7 cellular contexts compared by ENCODE assay signal in the genomic region with DNA sequence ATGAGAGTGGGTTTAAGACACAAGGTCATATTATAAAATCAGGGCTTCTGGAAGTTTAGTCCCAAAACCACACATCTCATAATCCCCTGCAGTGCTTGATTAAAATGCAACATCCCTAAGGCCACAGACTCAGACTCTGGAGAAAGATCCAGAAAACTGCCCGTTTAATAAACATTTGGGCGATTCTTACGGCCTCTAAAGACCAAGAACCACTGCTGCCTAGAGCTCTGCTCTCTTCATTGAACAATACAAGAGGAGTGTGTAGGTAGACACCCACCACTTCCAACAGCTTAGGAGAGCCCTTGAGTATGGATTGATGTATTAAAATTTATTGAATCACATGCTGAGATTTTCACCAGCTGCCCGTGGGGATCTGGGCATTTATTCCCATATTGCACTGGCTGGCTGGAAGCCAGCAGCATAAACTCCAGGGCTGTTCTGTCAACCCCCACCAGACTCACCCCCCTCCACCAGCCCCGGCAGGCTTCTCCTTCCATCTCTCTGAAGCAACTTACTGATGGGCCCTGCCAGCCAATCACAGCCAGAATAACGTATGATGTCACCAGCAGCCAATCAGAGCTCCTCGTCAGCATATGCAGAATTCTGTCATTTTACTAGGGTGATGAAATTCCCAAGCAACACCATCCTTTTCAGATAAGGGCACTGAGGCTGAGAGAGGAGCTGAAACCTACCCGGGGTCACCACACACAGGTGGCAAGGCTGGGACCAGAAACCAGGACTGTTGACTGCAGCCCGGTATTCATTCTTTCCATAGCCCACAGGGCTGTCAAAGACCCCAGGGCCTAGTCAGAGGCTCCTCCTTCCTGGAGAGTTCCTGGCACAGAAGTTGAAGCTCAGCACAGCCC. TPM values are rescaled to one million over a fixed set of nuclear protein-coding genes. Genes with fewer than 3 reads are reported as not detected.
A peak's percentile ranks its signal among the peaks of the same experiment; 100 is the strongest.
DNase-seq lines count a peak whose midpoint lies in the region; ATAC-seq and TF ChIP-seq lines count a peak whose summit lies in the region.

No MANE protein-coding gene starts in this region.

- H3K9me3 ChIP-seq in ES-I3 (ENCODE audit: control insufficient read depth, insufficient read depth, low read length) (no peaks in the 10 kb centered on the region), neutrophil (no peaks in the 10 kb centered on the region)

- H3K27me3 ChIP-seq in neutrophil = peaks cover 7% of the 10 kb centered on the region

- H3K4me1 ChIP-seq in ES-I3 (ENCODE audit: insufficient read depth, low read length) = peaks cover 8% of the 10 kb centered on the region
- peaks cover 24 to 34% of the 10 kb centered on the region in 2 experiments for H3K4me1 ChIP-seq in neutrophil (ENCODE audit: control insufficient read depth in 1 of 2, insufficient read depth in 1 of 2, low read depth in 1 of 2, low read length in 1 of 2)

- peak; percentile 84 for ATAC-seq in SK-N-SH treated with all-trans-retinoic acid at 6 μM for 48 hours
- no peak for ATAC-seq in HG03095 (IDR thresholded peaks at IDR 0.05; ENCODE audit: unreplicated experiment)
- no peak for ATAC-seq in HG03342 (IDR thresholded peaks at IDR 0.05; ENCODE audit: unreplicated experiment)

- no peak for TF ChIP-seq CTCF in fibroblast of the aortic adventitia (IDR thresholded peaks at IDR 0.05; ENCODE audit: insufficient read depth, low read length)
- peak; percentile 11 for TF ChIP-seq CTCF in neutrophil (IDR thresholded peaks at IDR 0.05)

- DNase-seq in NCI-H1092 treated with DMSO at 0.1 percent for 48 hours (lab: John Stamatoyannopoulos, UW) = peak; percentile 84
- peak; percentile 100 for DNase-seq in fibroblast of the aortic adventitia (ENCODE audit: low read depth)

- H3K4me3 ChIP-seq in fibroblast of the aortic adventitia (ENCODE audit: low read depth, low read length) = peak overlapping the region; percentile 13
- no peak overlapping the region for H3K4me3 ChIP-seq in neutrophil (ENCODE audit: low read depth in 1 of 2, low read length in 1 of 2)

- no peaks in the 10 kb centered on the region for H3K36me3 ChIP-seq in ES-I3 (ENCODE audit: insufficient read depth, low read length)
- no peaks in the 10 kb centered on the region for H3K36me3 ChIP-seq in neutrophil

- peak overlapping the region; percentile 11; the same call in 1 of the 2 replicates for H3K9ac ChIP-seq in ES-I3 (ENCODE audit: low read depth, low read length)

- H3K27ac ChIP-seq in neutrophil = peak overlapping the region; percentile 56

TF ChIP-seq in SK-N-SH treated with all-trans-retinoic acid at 6 μM for 48 hours, 23 proteins besides CTCF, POLR2A, EP300 and RAD21:
- TF ChIP-seq ZFP3 (CRISPR knock-in tag; IDR thresholded peaks at IDR 0.05) (peak; percentile 93), SNAI2 (CRISPR knock-in tag; IDR thresholded peaks at IDR 0.05) (no peak), ISL1 (CRISPR knock-in tag; IDR thresholded peaks at IDR 0.05) (no peak), ZFP30 (CRISPR knock-in tag; IDR thresholded peaks at IDR 0.05) (no peak)
- TF ChIP-seq, protein P1, sequence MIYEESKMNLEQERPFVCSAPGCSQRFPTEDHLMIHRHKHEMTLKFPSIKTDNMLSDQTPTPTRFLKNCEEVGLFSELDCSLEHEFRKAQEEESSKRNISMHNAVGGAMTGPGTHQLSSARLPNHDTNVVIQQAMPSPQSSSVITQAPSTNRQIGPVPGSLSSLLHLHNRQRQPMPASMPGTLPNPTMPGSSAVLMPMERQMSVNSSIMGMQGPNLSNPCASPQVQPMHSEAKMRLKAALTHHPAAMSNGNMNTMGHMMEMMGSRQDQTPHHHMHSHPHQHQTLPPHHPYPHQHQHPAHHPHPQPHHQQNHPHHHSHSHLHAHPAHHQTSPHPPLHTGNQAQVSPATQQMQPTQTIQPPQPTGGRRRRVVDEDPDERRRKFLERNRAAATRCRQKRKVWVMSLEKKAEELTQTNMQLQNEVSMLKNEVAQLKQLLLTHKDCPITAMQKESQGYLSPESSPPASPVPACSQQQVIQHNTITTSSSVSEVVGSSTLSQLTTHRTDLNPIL (CRISPR knock-in tag; IDR thresholded peaks at IDR 0.05; ENCODE audit: low read depth) = no peak
- TF ChIP-seq, protein P2, sequence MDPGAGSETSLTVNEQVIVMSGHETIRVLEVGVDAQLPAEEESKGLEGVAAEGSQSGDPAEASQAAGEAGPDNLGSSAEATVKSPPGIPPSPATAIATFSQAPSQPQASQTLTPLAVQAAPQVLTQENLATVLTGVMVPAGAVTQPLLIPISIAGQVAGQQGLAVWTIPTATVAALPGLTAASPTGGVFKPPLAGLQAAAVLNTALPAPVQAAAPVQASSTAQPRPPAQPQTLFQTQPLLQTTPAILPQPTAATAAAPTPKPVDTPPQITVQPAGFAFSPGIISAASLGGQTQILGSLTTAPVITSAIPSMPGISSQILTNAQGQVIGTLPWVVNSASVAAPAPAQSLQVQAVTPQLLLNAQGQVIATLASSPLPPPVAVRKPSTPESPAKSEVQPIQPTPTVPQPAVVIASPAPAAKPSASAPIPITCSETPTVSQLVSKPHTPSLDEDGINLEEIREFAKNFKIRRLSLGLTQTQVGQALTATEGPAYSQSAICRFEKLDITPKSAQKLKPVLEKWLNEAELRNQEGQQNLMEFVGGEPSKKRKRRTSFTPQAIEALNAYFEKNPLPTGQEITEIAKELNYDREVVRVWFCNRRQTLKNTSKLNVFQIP (CRISPR knock-in tag; IDR thresholded peaks at IDR 0.05; ENCODE audit: borderline replicate concordance, low read depth) = no peak
- TF ChIP-seq, protein P3, sequence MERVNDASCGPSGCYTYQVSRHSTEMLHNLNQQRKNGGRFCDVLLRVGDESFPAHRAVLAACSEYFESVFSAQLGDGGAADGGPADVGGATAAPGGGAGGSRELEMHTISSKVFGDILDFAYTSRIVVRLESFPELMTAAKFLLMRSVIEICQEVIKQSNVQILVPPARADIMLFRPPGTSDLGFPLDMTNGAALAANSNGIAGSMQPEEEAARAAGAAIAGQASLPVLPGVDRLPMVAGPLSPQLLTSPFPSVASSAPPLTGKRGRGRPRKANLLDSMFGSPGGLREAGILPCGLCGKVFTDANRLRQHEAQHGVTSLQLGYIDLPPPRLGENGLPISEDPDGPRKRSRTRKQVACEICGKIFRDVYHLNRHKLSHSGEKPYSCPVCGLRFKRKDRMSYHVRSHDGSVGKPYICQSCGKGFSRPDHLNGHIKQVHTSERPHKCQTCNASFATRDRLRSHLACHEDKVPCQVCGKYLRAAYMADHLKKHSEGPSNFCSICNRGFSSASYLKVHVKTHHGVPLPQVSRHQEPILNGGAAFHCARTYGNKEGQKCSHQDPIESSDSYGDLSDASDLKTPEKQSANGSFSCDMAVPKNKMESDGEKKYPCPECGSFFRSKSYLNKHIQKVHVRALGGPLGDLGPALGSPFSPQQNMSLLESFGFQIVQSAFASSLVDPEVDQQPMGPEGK (CRISPR knock-in tag; IDR thresholded peaks at IDR 0.05; ENCODE audit: borderline replicate concordance) = no peak

RNA-seq across cellular contexts. Expression of a gene that starts 0.7 kb away (rescaled TPM):
- 3.1 and 3.4 TPM in 2 replicates for total RNA-seq in fibroblast of the aortic adventitia (ENCODE audit: low replicate concordance)

RNA-seq across cellular contexts. Expression of a gene that starts 18.0 kb away (rescaled TPM):
- total RNA-seq in fibroblast of the aortic adventitia (ENCODE audit: low replicate concordance) = 1,813 and 2,631 TPM in 2 replicates

RNA-seq across cellular contexts. Expression of a gene that starts 32.0 kb away (rescaled TPM):
- 17.1 and 50.7 TPM in 2 replicates for total RNA-seq in fibroblast of the aortic adventitia (ENCODE audit: low replicate concordance)

RNA-seq across cellular contexts. Expression of a gene that starts 58.1 kb away (rescaled TPM):
- total RNA-seq in fibroblast of the aortic adventitia (ENCODE audit: low replicate concordance) = 22.1 and 35.9 TPM in 2 replicates
